Comparison of ENCODE assay signal across 10 cellular contexts in genomic region chr19:7636317-7636690, GRCh38. TPM values are rescaled to one million over a fixed set of nuclear protein-coding genes. Genes with fewer than 3 reads are reported as not detected.
DNase-seq lines count a peak whose midpoint lies in the region; ATAC-seq, FAIRE-seq and TF ChIP-seq lines count a peak whose summit lies in the region.
"Had no signal": no experiment of that assay in that cellular context is flagged by ENCODE, and none has a peak within 500 bp of the region (broad histone marks: within the 10 kb centered on the region; RNA-seq: fewer than 3 reads in every experiment).

No MANE protein-coding gene starts in this region.

- H3K4me2 ChIP-seq in HepG2 (ENCODE audit: low read depth, low read length) = peak overlapping the region; percentile 60

- H3K4me1 Mint-ChIP-seq in activated naive CD4-positive, alpha-beta T cell treated with anti-CD3 and anti-CD28 coated beads for 36 hours (ENCODE audit: low read depth) = peaks cover 32% of the 10 kb centered on the region
- H3K4me1 Mint-ChIP-seq in activated naive CD8-positive, alpha-beta T cell (ENCODE audit: low read depth) = peaks cover 35% of the 10 kb centered on the region

- peak overlapping the region; percentile 80 for H3K4me3 Mint-ChIP-seq in activated naive CD4-positive, alpha-beta T cell treated with anti-CD3 and anti-CD28 coated beads for 36 hours
- peak overlapping the region; percentile 83 for H3K4me3 Mint-ChIP-seq in activated naive CD8-positive, alpha-beta T cell

- H3K36me3 ChIP-seq in HepG2 (replicated peaks in 1 of 2; ENCODE audit: control insufficient read depth in 1 of 2, insufficient read depth in 2 of 2, low read length in 2 of 2) (peaks cover 0 to 1% of the 10 kb centered on the region in 2 experiments; a peak in 2 of 5 replicates), upper lobe of right lung (peaks cover 7% of the 10 kb centered on the region)

- no peak for ATAC-seq in activated naive CD4-positive, alpha-beta T cell treated with anti-CD3 and anti-CD28 coated beads, Interleukin-2, amount 50 U/mL, for 72 hours
- ATAC-seq in HepG2 (no peak), upper lobe of right lung (no peak), GM21381 (IDR thresholded peaks at IDR 0.05; ENCODE audit: unreplicated experiment) (no peak), GM21515 (IDR thresholded peaks at IDR 0.05; ENCODE audit: unreplicated experiment) (no peak)

- H3K27me3 Mint-ChIP-seq in activated naive CD4-positive, alpha-beta T cell treated with anti-CD3 and anti-CD28 coated beads for 36 hours (ENCODE audit: low read depth) = no peaks in the 10 kb centered on the region
- H3K27me3 Mint-ChIP-seq in activated naive CD8-positive, alpha-beta T cell = no peaks in the 10 kb centered on the region

- peaks cover 7% of the 10 kb centered on the region for H3K79me2 ChIP-seq in HepG2 (ENCODE audit: insufficient read depth, low read length)

- no peaks in the 10 kb centered on the region; the same call in 1 of the 2 replicates for H4K20me1 ChIP-seq in HepG2 (ENCODE audit: insufficient read depth, low read length)

- in situ Hi-C loops in HepG2 (cut with HindIII; ENCODE audit: extremely low pct_ligation_motif_present, low pct_unique_long_range_greater_than_20kb) = no loop called here

- TF ChIP-seq POLR2A in HepG2 (IDR thresholded peaks at IDR 0.05; ENCODE audit: insufficient read depth in 1 of 2, low read depth in 2 of 2, low read length in 2 of 2) = no peak

- H2AFZ ChIP-seq in HepG2 (ENCODE audit: low read length) = no peak overlapping the region

- TF ChIP-seq CTCF in HepG2 (CRISPR knock-in tag; IDR thresholded peaks at IDR 0.05) (no peak), upper lobe of right lung (IDR thresholded peaks at IDR 0.05) (no peak)

- H3K27me3 ChIP-seq in HepG2 (ENCODE audit: control insufficient read depth in 1 of 2, insufficient read depth in 2 of 2, low read length in 2 of 2) (no peaks in the 10 kb centered on the region; a peak in 1 of 5 replicates), upper lobe of right lung (peaks cover 5% of the 10 kb centered on the region)

- no peak for TF ChIP-seq RAD21 in HepG2 (CRISPR knock-in tag; IDR thresholded peaks at IDR 0.05)

- H3K27ac ChIP-seq in HepG2 (ENCODE audit: extremely low read length, insufficient read depth, low read length) = no peak overlapping the region
- peak overlapping the region; percentile 95 for H3K27ac ChIP-seq in upper lobe of right lung

- peaks cover 12% of the 10 kb centered on the region for H3K36me3 Mint-ChIP-seq in activated naive CD4-positive, alpha-beta T cell treated with anti-CD3 and anti-CD28 coated beads for 36 hours (ENCODE audit: low read depth)
- H3K36me3 Mint-ChIP-seq in activated naive CD4-positive, alpha-beta T cell treated with anti-CD3 and anti-CD28 coated beads, Interleukin-2, amount 50 U/mL, for 72 hours = peaks cover 10 to 17% of the 10 kb centered on the region in 2 donors
- peaks cover 5% of the 10 kb centered on the region for H3K36me3 Mint-ChIP-seq in activated naive CD8-positive, alpha-beta T cell

- H3K9me3 ChIP-seq in HepG2 (ENCODE audit: low read length) (no peaks in the 10 kb centered on the region), upper lobe of right lung (no peaks in the 10 kb centered on the region)

- TF ChIP-seq EP300 in HepG2 (IDR thresholded peaks at IDR 0.05; ENCODE audit: low read depth in 2 of 2, low read length in 2 of 2) (no peak), HepG2 (CRISPR knock-in tag; IDR thresholded peaks at IDR 0.05; ENCODE audit: borderline replicate concordance) (no peak)

- POLR2A ChIA-PET in HepG2 (lab: Yijun Ruan, JAX) = interaction anchor here (1.0 kb wide), 1 partner anchor 41 kb away, joined by 5 read pairs; the partner anchor contains the start of gene CAMSAP3

- H3K4me1 ChIP-seq in HepG2 (ENCODE audit: insufficient read depth, low read length) (peaks cover 23% of the 10 kb centered on the region), upper lobe of right lung (peaks cover 7% of the 10 kb centered on the region)

- FAIRE-seq in HepG2 (lab: Jason Lieb, UNC) = no peak
- FAIRE-seq in HTR-8/SVneo (lab: Jason Lieb, UNC) = no peak
- FAIRE-seq: D721Med had no signal

- H3K9ac ChIP-seq in HepG2 (ENCODE audit: insufficient read depth, low read depth, low read length) = no peak overlapping the region

- BruUV-seq in HepG2 (replicated peaks; lab: Mats Ljungman, UMichigan) = TSS peak; percentile 53

- intact Hi-C loops in activated naive CD4-positive, alpha-beta T cell treated with anti-CD3 and anti-CD28 coated beads for 36 hours (cut with micrococcal nuclease) = no loop called here
- intact Hi-C loops in HepG2 (cut with micrococcal nuclease; ENCODE audit: unreplicated experiment) = no loop called here
- intact Hi-C loops in upper lobe of right lung (cut with DNase I) = no loop called here

- no peak for DNase-seq in activated naive CD4-positive, alpha-beta T cell treated with anti-CD3 and anti-CD28 coated beads for 36 hours
- no peak for DNase-seq in activated naive CD4-positive, alpha-beta T cell treated with anti-CD3 and anti-CD28 coated beads, Interleukin-2, amount 50 U/mL, for 72 hours (ENCODE audit: low spot score in 2 of 2)
- DNase-seq in HepG2 (ENCODE audit: low spot score) = no peak
- DNase-seq in upper lobe of right lung = no peak
- DNase-seq in HTR-8/SVneo (ENCODE audit: insufficient read length, low spot score) = no peak

- 72% methylated on average over 16 of the region's 16 CpGs for WGBS in HepG2 (ENCODE audit: low lambda C conversion rate)

- peaks cover 6% of the 10 kb centered on the region for H3K9me3 Mint-ChIP-seq in activated naive CD4-positive, alpha-beta T cell treated with anti-CD3 and anti-CD28 coated beads for 36 hours
- peaks cover 7 to 8% of the 10 kb centered on the region in 2 donors for H3K9me3 Mint-ChIP-seq in activated naive CD4-positive, alpha-beta T cell treated with anti-CD3 and anti-CD28 coated beads, Interleukin-2, amount 50 U/mL, for 72 hours
- H3K9me3 Mint-ChIP-seq in activated naive CD8-positive, alpha-beta T cell (ENCODE audit: low read depth) = no peaks in the 10 kb centered on the region

- H3K4me3 ChIP-seq in HepG2 (replicated peaks in 1 of 3; ENCODE audit: insufficient read depth in 1 of 3, low read depth in 2 of 3, low read length in 3 of 3) (peak overlapping the region in 2 of 3 experiments; percentile 93 to 95; a peak in 3 of 6 replicates), upper lobe of right lung (peak overlapping the region; percentile 82)

- H3K27ac Mint-ChIP-seq in activated naive CD4-positive, alpha-beta T cell treated with anti-CD3 and anti-CD28 coated beads for 36 hours = no peak overlapping the region
- H3K27ac Mint-ChIP-seq in activated naive CD4-positive, alpha-beta T cell treated with anti-CD3 and anti-CD28 coated beads, Interleukin-2, amount 50 U/mL, for 72 hours = peak overlapping the region in 1 of 2 donors; percentile 91
- peak overlapping the region; percentile 77 for H3K27ac Mint-ChIP-seq in activated naive CD8-positive, alpha-beta T cell

- CTCF ChIA-PET in activated naive CD4-positive, alpha-beta T cell treated with anti-CD3 and anti-CD28 coated beads for 36 hours (lab: Charles Lee) = interaction anchor here (1.1 to 1.5 kb wide), 3 partner anchors 16 to 164 kb away, joined by 3 to 5 read pairs (median 4); partner anchors contain the start of gene TRAPPC5
- CTCF ChIA-PET in HepG2 (lab: Yijun Ruan, JAX; ENCODE audit: low intra/inter-chr PET ratio, low total read pairs) = no interaction called here

RNA-seq across cellular contexts. Expression of gene STXBP2, which starts 0.6 kb away (rescaled TPM):
- 10 to 100 TPM; 88.4 to 92.4 TPM for total RNA-seq in activated naive CD4-positive, alpha-beta T cell treated with anti-CD3 and anti-CD28 coated beads for 36 hours
- total RNA-seq in activated naive CD4-positive, alpha-beta T cell treated with anti-CD3 and anti-CD28 coated beads, Interleukin-2, amount 50 U/mL, for 72 hours = 100 to 1,000 TPM; 103 to 111 TPM
- total RNA-seq in HepG2 (2016; rRNA removed; fragmentation: Illumina TruSeq; extraction: Trizol) = 17.8 and 22.8 TPM in 2 replicates
- 12.7 and 13.5 TPM in 2 replicates for total RNA-seq in HepG2 (2016; cell fraction: cytosol; rRNA removed; fragmentation: Illumina TruSeq; extraction: Trizol; ENCODE audit: low read depth)
- 15.9 and 23.8 TPM in 2 replicates for total RNA-seq in HepG2 (2016; cell fraction: insoluble cytoplasmic fraction; rRNA removed; fragmentation: Illumina TruSeq; extraction: Trizol)
- 11.9 and 13.6 TPM in 2 replicates for total RNA-seq in HepG2 (2016; cell fraction: membrane; rRNA removed; fragmentation: Illumina TruSeq; extraction: Trizol)
- total RNA-seq in HepG2 (2016; cell fraction: nucleus; rRNA removed; fragmentation: Illumina TruSeq; extraction: Trizol) = 18.1 and 19.5 TPM in 2 replicates
- 40.1 and 48.7 TPM in 2 replicates for polyA plus RNA-seq in HepG2 (2011; rRNA removed)
- 28.8 and 41.8 TPM in 2 replicates for polyA plus RNA-seq in HepG2 (2011; cell fraction: cytosol; rRNA removed)
- 344 and 378 TPM in 2 replicates for polyA plus RNA-seq in HepG2 (2011; cell fraction: nucleus; rRNA removed)
- 61.3 and 71.5 TPM in 2 replicates for polyA plus RNA-seq in HepG2 (2012)
- polyA plus RNA-seq in HepG2 (2016; cell fraction: cytosol; fragmentation: Illumina TruSeq; extraction: Trizol; ENCODE audit: low read depth) = 9.5 and 12.3 TPM in 2 replicates
- polyA plus RNA-seq in HepG2 (2016; cell fraction: insoluble cytoplasmic fraction; fragmentation: Illumina TruSeq; extraction: Trizol; ENCODE audit: low read depth) = 22.4 and 26.4 TPM in 2 replicates
- 9.5 and 10.0 TPM in 2 replicates for polyA plus RNA-seq in HepG2 (2016; cell fraction: membrane; fragmentation: Illumina TruSeq; extraction: Trizol; ENCODE audit: low read depth)
- 69.3 and 73.8 TPM in 2 replicates for polyA plus RNA-seq in HepG2 (2016; cell fraction: nucleus; fragmentation: Illumina TruSeq; extraction: Trizol; ENCODE audit: insufficient read depth, low read depth)
- 121 and 178 TPM in 2 replicates for polyA minus RNA-seq in HepG2 (2011; rRNA and poly(A)+ RNA removed; ENCODE audit: low replicate concordance)
- polyA minus RNA-seq in HepG2 (2011; cell fraction: cytosol; rRNA and poly(A)+ RNA removed) = 22.7 and 26.7 TPM in 2 replicates
- polyA minus RNA-seq in HepG2 (2011; cell fraction: nucleus; rRNA and poly(A)+ RNA removed) = 70.0 and 76.8 TPM in 2 replicates
- total RNA-seq in upper lobe of right lung = 162 TPM

RNA-seq across cellular contexts. Expression of gene PCP2, which starts 2.8 kb away (rescaled TPM):
- total RNA-seq in activated naive CD4-positive, alpha-beta T cell treated with anti-CD3 and anti-CD28 coated beads for 36 hours = under 1 TPM in 1 of 2 experiments, not detected in 1; 0.64 TPM
- 1 to 10 TPM; 1.8 to 4.2 TPM for total RNA-seq in activated naive CD4-positive, alpha-beta T cell treated with anti-CD3 and anti-CD28 coated beads, Interleukin-2, amount 50 U/mL, for 72 hours
- total RNA-seq in HepG2 (2016; rRNA removed; fragmentation: Illumina TruSeq; extraction: Trizol) (0.80 TPM in 1 of 2 replicates, not detected in the other), upper lobe of right lung (3.5 TPM)
- total RNA-seq in HepG2 (2016; cell fraction: cytosol; rRNA removed; fragmentation: Illumina TruSeq; extraction: Trizol; ENCODE audit: low read depth) = not detected in 2 replicates
- 0.35 TPM in 1 of 2 replicates, not detected in the other for total RNA-seq in HepG2 (2016; cell fraction: insoluble cytoplasmic fraction; rRNA removed; fragmentation: Illumina TruSeq; extraction: Trizol)
- total RNA-seq in HepG2 (2016; cell fraction: membrane; rRNA removed; fragmentation: Illumina TruSeq; extraction: Trizol) = not detected in 2 replicates
- not detected in 2 replicates for total RNA-seq in HepG2 (2016; cell fraction: nucleus; rRNA removed; fragmentation: Illumina TruSeq; extraction: Trizol)
- 0.62 and 0.82 TPM in 2 replicates for polyA plus RNA-seq in HepG2 (2011; rRNA removed)
- polyA plus RNA-seq in HepG2 (2011; cell fraction: cytosol; rRNA removed) = 0.15 and 0.28 TPM in 2 replicates
- polyA plus RNA-seq in HepG2 (2011; cell fraction: nucleus; rRNA removed) = 3.9 and 7.6 TPM in 2 replicates
- polyA plus RNA-seq in HepG2 (2012) = 1.8 TPM in 1 of 2 replicates, not detected in the other
- polyA plus RNA-seq in HepG2 (2016; cell fraction: cytosol; fragmentation: Illumina TruSeq; extraction: Trizol; ENCODE audit: low read depth) = not detected in 2 replicates
- polyA plus RNA-seq in HepG2 (2016; cell fraction: insoluble cytoplasmic fraction; fragmentation: Illumina TruSeq; extraction: Trizol; ENCODE audit: low read depth) = not detected in 2 replicates
- not detected in 2 replicates for polyA plus RNA-seq in HepG2 (2016; cell fraction: membrane; fragmentation: Illumina TruSeq; extraction: Trizol; ENCODE audit: low read depth)
- 1.4 and 1.7 TPM in 2 replicates for polyA plus RNA-seq in HepG2 (2016; cell fraction: nucleus; fragmentation: Illumina TruSeq; extraction: Trizol; ENCODE audit: insufficient read depth, low read depth)
- polyA minus RNA-seq in HepG2 (2011; rRNA and poly(A)+ RNA removed; ENCODE audit: low replicate concordance) = 0.20 TPM in 1 of 2 replicates, not detected in the other
- polyA minus RNA-seq in HepG2 (2011; cell fraction: cytosol; rRNA and poly(A)+ RNA removed) = not detected in 2 replicates
- polyA minus RNA-seq in HepG2 (2011; cell fraction: nucleus; rRNA and poly(A)+ RNA removed) = not detected in 2 replicates
- total RNA-seq: RPMI7951 had no signal

RNA-seq across cellular contexts. Expression of gene PET100, which starts 6.7 kb away (rescaled TPM):
- total RNA-seq in activated naive CD4-positive, alpha-beta T cell treated with anti-CD3 and anti-CD28 coated beads for 36 hours = 10 to 100 TPM; 93.9 to 96.5 TPM
- total RNA-seq in activated naive CD4-positive, alpha-beta T cell treated with anti-CD3 and anti-CD28 coated beads, Interleukin-2, amount 50 U/mL, for 72 hours = 100 to 1,000 TPM; 101 to 108 TPM
- total RNA-seq in HepG2 (2016; rRNA removed; fragmentation: Illumina TruSeq; extraction: Trizol) = 59.9 and 66.5 TPM in 2 replicates
- total RNA-seq in HepG2 (2016; cell fraction: cytosol; rRNA removed; fragmentation: Illumina TruSeq; extraction: Trizol; ENCODE audit: low read depth) = 15.6 and 17.1 TPM in 2 replicates
- 64.7 and 78.4 TPM in 2 replicates for total RNA-seq in HepG2 (2016; cell fraction: insoluble cytoplasmic fraction; rRNA removed; fragmentation: Illumina TruSeq; extraction: Trizol)
- total RNA-seq in HepG2 (2016; cell fraction: membrane; rRNA removed; fragmentation: Illumina TruSeq; extraction: Trizol) = 22.2 and 23.9 TPM in 2 replicates
- total RNA-seq in HepG2 (2016; cell fraction: nucleus; rRNA removed; fragmentation: Illumina TruSeq; extraction: Trizol) = 34.1 and 46.5 TPM in 2 replicates
- 20.0 and 22.3 TPM in 2 replicates for polyA plus RNA-seq in HepG2 (2011; rRNA removed)
- polyA plus RNA-seq in HepG2 (2011; cell fraction: cytosol; rRNA removed) = 13.6 and 14.9 TPM in 2 replicates
- polyA plus RNA-seq in HepG2 (2011; cell fraction: nucleus; rRNA removed) = 14.3 and 19.0 TPM in 2 replicates
- 25.5 and 50.4 TPM in 2 replicates for polyA plus RNA-seq in HepG2 (2012)
- 17.9 and 18.0 TPM in 2 replicates for polyA plus RNA-seq in HepG2 (2016; cell fraction: cytosol; fragmentation: Illumina TruSeq; extraction: Trizol; ENCODE audit: low read depth)
- 36.9 and 42.2 TPM in 2 replicates for polyA plus RNA-seq in HepG2 (2016; cell fraction: insoluble cytoplasmic fraction; fragmentation: Illumina TruSeq; extraction: Trizol; ENCODE audit: low read depth)
- 18.3 and 20.0 TPM in 2 replicates for polyA plus RNA-seq in HepG2 (2016; cell fraction: membrane; fragmentation: Illumina TruSeq; extraction: Trizol; ENCODE audit: low read depth)
- polyA plus RNA-seq in HepG2 (2016; cell fraction: nucleus; fragmentation: Illumina TruSeq; extraction: Trizol; ENCODE audit: insufficient read depth, low read depth) = 64.3 and 70.9 TPM in 2 replicates
- polyA minus RNA-seq in HepG2 (2011; rRNA and poly(A)+ RNA removed; ENCODE audit: low replicate concordance) = 1.4 and 7.8 TPM in 2 replicates
- polyA minus RNA-seq in HepG2 (2011; cell fraction: cytosol; rRNA and poly(A)+ RNA removed) = 6.4 and 10.4 TPM in 2 replicates
- polyA minus RNA-seq in HepG2 (2011; cell fraction: nucleus; rRNA and poly(A)+ RNA removed) = 7.2 and 8.7 TPM in 2 replicates
- 93.2 TPM for total RNA-seq in upper lobe of right lung

RNA-seq across cellular contexts. Expression of gene XAB2, which starts 7.0 kb away (rescaled TPM):
- 10 to 100 TPM; 60.0 to 60.4 TPM for total RNA-seq in activated naive CD4-positive, alpha-beta T cell treated with anti-CD3 and anti-CD28 coated beads for 36 hours
- total RNA-seq in activated naive CD4-positive, alpha-beta T cell treated with anti-CD3 and anti-CD28 coated beads, Interleukin-2, amount 50 U/mL, for 72 hours = 10 to 100 TPM; 46.4 to 65.6 TPM
- total RNA-seq in HepG2 (2016; rRNA removed; fragmentation: Illumina TruSeq; extraction: Trizol) (6.2 and 8.6 TPM in 2 replicates), upper lobe of right lung (42.3 TPM)
- total RNA-seq in HepG2 (2016; cell fraction: cytosol; rRNA removed; fragmentation: Illumina TruSeq; extraction: Trizol; ENCODE audit: low read depth) = 1.9 and 2.7 TPM in 2 replicates
- total RNA-seq in HepG2 (2016; cell fraction: insoluble cytoplasmic fraction; rRNA removed; fragmentation: Illumina TruSeq; extraction: Trizol) = 6.6 and 7.3 TPM in 2 replicates
- total RNA-seq in HepG2 (2016; cell fraction: membrane; rRNA removed; fragmentation: Illumina TruSeq; extraction: Trizol) = 3.2 and 4.4 TPM in 2 replicates
- 11.7 and 15.3 TPM in 2 replicates for total RNA-seq in HepG2 (2016; cell fraction: nucleus; rRNA removed; fragmentation: Illumina TruSeq; extraction: Trizol)
- polyA plus RNA-seq in HepG2 (2011; rRNA removed) = 23.9 and 28.4 TPM in 2 replicates
- 14.1 and 24.2 TPM in 2 replicates for polyA plus RNA-seq in HepG2 (2011; cell fraction: cytosol; rRNA removed)
- 95.9 and 136 TPM in 2 replicates for polyA plus RNA-seq in HepG2 (2011; cell fraction: nucleus; rRNA removed)
- 19.0 and 22.6 TPM in 2 replicates for polyA plus RNA-seq in HepG2 (2012)
- 3.4 and 3.5 TPM in 2 replicates for polyA plus RNA-seq in HepG2 (2016; cell fraction: cytosol; fragmentation: Illumina TruSeq; extraction: Trizol; ENCODE audit: low read depth)
- 11.7 and 15.6 TPM in 2 replicates for polyA plus RNA-seq in HepG2 (2016; cell fraction: insoluble cytoplasmic fraction; fragmentation: Illumina TruSeq; extraction: Trizol; ENCODE audit: low read depth)
- 4.0 and 5.4 TPM in 2 replicates for polyA plus RNA-seq in HepG2 (2016; cell fraction: membrane; fragmentation: Illumina TruSeq; extraction: Trizol; ENCODE audit: low read depth)
- 38.3 and 40.6 TPM in 2 replicates for polyA plus RNA-seq in HepG2 (2016; cell fraction: nucleus; fragmentation: Illumina TruSeq; extraction: Trizol; ENCODE audit: insufficient read depth, low read depth)
- 70.9 and 81.0 TPM in 2 replicates for polyA minus RNA-seq in HepG2 (2011; rRNA and poly(A)+ RNA removed; ENCODE audit: low replicate concordance)
- 29.0 and 31.0 TPM in 2 replicates for polyA minus RNA-seq in HepG2 (2011; cell fraction: cytosol; rRNA and poly(A)+ RNA removed)
- 19.8 and 20.6 TPM in 2 replicates for polyA minus RNA-seq in HepG2 (2011; cell fraction: nucleus; rRNA and poly(A)+ RNA removed)

RNA-seq across cellular contexts. Expression of gene RETN, which starts 32.5 kb away (rescaled TPM):
- total RNA-seq in activated naive CD4-positive, alpha-beta T cell treated with anti-CD3 and anti-CD28 coated beads for 36 hours = not detected
- total RNA-seq in activated naive CD4-positive, alpha-beta T cell treated with anti-CD3 and anti-CD28 coated beads, Interleukin-2, amount 50 U/mL, for 72 hours = not detected
- total RNA-seq in HepG2 (2016; rRNA removed; fragmentation: Illumina TruSeq; extraction: Trizol) = not detected in 2 replicates
- total RNA-seq in HepG2 (2016; cell fraction: cytosol; rRNA removed; fragmentation: Illumina TruSeq; extraction: Trizol; ENCODE audit: low read depth) = not detected in 2 replicates
- not detected in 2 replicates for total RNA-seq in HepG2 (2016; cell fraction: insoluble cytoplasmic fraction; rRNA removed; fragmentation: Illumina TruSeq; extraction: Trizol)
- total RNA-seq in HepG2 (2016; cell fraction: membrane; rRNA removed; fragmentation: Illumina TruSeq; extraction: Trizol) = not detected in 2 replicates
- not detected in 2 replicates for total RNA-seq in HepG2 (2016; cell fraction: nucleus; rRNA removed; fragmentation: Illumina TruSeq; extraction: Trizol)
- polyA plus RNA-seq in HepG2 (2011; rRNA removed) = not detected in 2 replicates
- not detected in 2 replicates for polyA plus RNA-seq in HepG2 (2011; cell fraction: cytosol; rRNA removed)
- polyA plus RNA-seq in HepG2 (2011; cell fraction: nucleus; rRNA removed) = not detected in 2 replicates
- polyA plus RNA-seq in HepG2 (2012) = not detected in 2 replicates
- polyA plus RNA-seq in HepG2 (2016; cell fraction: cytosol; fragmentation: Illumina TruSeq; extraction: Trizol; ENCODE audit: low read depth) = not detected in 2 replicates
- polyA plus RNA-seq in HepG2 (2016; cell fraction: insoluble cytoplasmic fraction; fragmentation: Illumina TruSeq; extraction: Trizol; ENCODE audit: low read depth) = not detected in 2 replicates
- not detected in 2 replicates for polyA plus RNA-seq in HepG2 (2016; cell fraction: membrane; fragmentation: Illumina TruSeq; extraction: Trizol; ENCODE audit: low read depth)
- polyA plus RNA-seq in HepG2 (2016; cell fraction: nucleus; fragmentation: Illumina TruSeq; extraction: Trizol; ENCODE audit: insufficient read depth, low read depth) = not detected in 2 replicates
- polyA minus RNA-seq in HepG2 (2011; rRNA and poly(A)+ RNA removed; ENCODE audit: low replicate concordance) = not detected in 2 replicates
- not detected in 2 replicates for polyA minus RNA-seq in HepG2 (2011; cell fraction: cytosol; rRNA and poly(A)+ RNA removed)
- polyA minus RNA-seq in HepG2 (2011; cell fraction: nucleus; rRNA and poly(A)+ RNA removed) = not detected in 2 replicates
- total RNA-seq in upper lobe of right lung = 12.5 TPM
- total RNA-seq: RPMI7951 had no signal
